24 cellular contexts compared by ENCODE assay signal in the genomic region with DNA sequence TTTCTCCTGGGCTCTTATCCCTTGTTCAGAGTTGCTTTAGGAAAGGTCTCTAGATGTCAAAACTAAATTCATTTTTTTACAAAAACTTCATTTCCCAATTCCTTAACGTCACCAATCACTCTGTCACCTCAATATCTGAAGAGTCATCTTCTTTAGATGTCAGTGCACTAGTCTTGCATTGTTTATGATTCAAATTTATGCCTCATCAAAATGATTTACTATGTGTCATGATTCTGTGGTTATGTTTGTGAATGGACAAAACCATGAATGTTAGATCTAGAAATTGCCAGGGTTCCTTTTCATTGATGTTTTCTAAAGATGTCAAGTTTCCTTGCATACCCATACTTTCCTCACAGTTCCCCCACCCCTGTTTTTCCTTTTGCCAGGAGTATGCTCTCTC. TPM values are rescaled to one million over a fixed set of nuclear protein-coding genes. Genes with fewer than 3 reads are reported as not detected.
A peak's percentile ranks its signal among the peaks of the same experiment; 100 is the strongest.
DNase-seq lines count a peak whose midpoint lies in the region; ATAC-seq and TF ChIP-seq lines count a peak whose summit lies in the region.
"Had no signal": no experiment of that assay in that cellular context is flagged by ENCODE, and none has a peak within 500 bp of the region (broad histone marks: within the 10 kb centered on the region; RNA-seq: fewer than 3 reads in every experiment).

No MANE protein-coding gene starts in this region.

- DNase-seq in activated CD4-positive, alpha-beta T cell treated with anti-CD3 and anti-CD28 coated beads for 36 hours = no peak
- no peak for DNase-seq in activated CD4-positive, alpha-beta T cell treated with anti-CD3 and anti-CD28 coated beads, Interleukin-2, amount 50 U/mL, for 4 hours
- DNase-seq in HFFc6 (peak; percentile 60), foreskin fibroblast (peak; percentile 21 to 24), cerebellar nuclear complex (lab: John Stamatoyannopoulos, UW) (no peak), HT-29 (ENCODE audit: low spot score) (no peak), left lobe of liver (ENCODE audit: low spot score) (no peak)
- DNase-seq in activated CD8-positive, alpha-beta T cell treated with anti-CD3 and anti-CD28 coated beads for 36 hours = no peak
- DNase-seq: activated naive CD4-positive, alpha-beta T cell treated with anti-CD3 and anti-CD28 coated beads, Interleukin-2, amount 10 ng/mL, durations not matched to agents 7 days and 5 days; AML-193; anterior cingulate cortex; CD4-positive, alpha-beta memory T cell; central memory CD4-positive, alpha-beta T cell; foreskin melanocyte; GDM1; left lung; naive thymus-derived CD4-positive, alpha-beta T cell; NCI-H1092; NCI-H187 treated with DMSO at 0.1 percent for 48 hours; NCI-H526; occipital lobe; trophoblast cell; WERI-Rb-1 had no signal

- no peaks in the 10 kb centered on the region for H3K9me3 Mint-ChIP-seq in activated CD4-positive, alpha-beta T cell treated with anti-CD3 and anti-CD28 coated beads for 36 hours (ENCODE audit: low read depth)
- no peaks in the 10 kb centered on the region for H3K9me3 Mint-ChIP-seq in HFFc6
- no peaks in the 10 kb centered on the region for H3K9me3 Mint-ChIP-seq in activated CD8-positive, alpha-beta T cell treated with anti-CD3 and anti-CD28 coated beads for 36 hours
- H3K9me3 Mint-ChIP-seq: activated naive CD4-positive, alpha-beta T cell treated with anti-CD3 and anti-CD28 coated beads, Interleukin-2, amount 10 ng/mL, durations not matched to agents 7 days and 5 days; CD4-positive, alpha-beta memory T cell; naive thymus-derived CD4-positive, alpha-beta T cell; T-helper 2 cell treated with Interferon-gamma antibody and Interleukin-4, amounts not matched to agents 5 μg/mL and 100 μg/mL, for 36 hours had no signal

- peak; percentile 33 for ATAC-seq in activated CD4-positive, alpha-beta T cell treated with anti-CD3 and anti-CD28 coated beads for 36 hours
- ATAC-seq in activated CD8-positive, alpha-beta T cell treated with anti-CD3 and anti-CD28 coated beads for 36 hours = peak; percentile 45
- ATAC-seq in left lobe of liver = no peak
- ATAC-seq: left lung; naive thymus-derived CD4-positive, alpha-beta T cell had no signal

- H3K27me3 Mint-ChIP-seq in activated CD4-positive, alpha-beta T cell treated with anti-CD3 and anti-CD28 coated beads for 36 hours = no peaks in the 10 kb centered on the region
- no peaks in the 10 kb centered on the region for H3K27me3 Mint-ChIP-seq in HFFc6 (ENCODE audit: insufficient read depth)
- H3K27me3 Mint-ChIP-seq in activated CD8-positive, alpha-beta T cell treated with anti-CD3 and anti-CD28 coated beads for 36 hours = no peaks in the 10 kb centered on the region
- H3K27me3 Mint-ChIP-seq: activated naive CD4-positive, alpha-beta T cell treated with anti-CD3 and anti-CD28 coated beads, Interleukin-2, amount 10 ng/mL, durations not matched to agents 7 days and 5 days; CD4-positive, alpha-beta memory T cell; naive thymus-derived CD4-positive, alpha-beta T cell had no signal

- H3K4me3 Mint-ChIP-seq in activated CD4-positive, alpha-beta T cell treated with anti-CD3 and anti-CD28 coated beads for 36 hours = no peak overlapping the region
- no peak overlapping the region for H3K4me3 Mint-ChIP-seq in HFFc6
- H3K4me3 Mint-ChIP-seq in activated CD8-positive, alpha-beta T cell treated with anti-CD3 and anti-CD28 coated beads for 36 hours = no peak overlapping the region
- H3K4me3 Mint-ChIP-seq: activated naive CD4-positive, alpha-beta T cell treated with anti-CD3 and anti-CD28 coated beads, Interleukin-2, amount 10 ng/mL, durations not matched to agents 7 days and 5 days; CD4-positive, alpha-beta memory T cell; naive thymus-derived CD4-positive, alpha-beta T cell; T-helper 2 cell treated with Interferon-gamma antibody and Interleukin-4, amounts not matched to agents 5 μg/mL and 100 μg/mL, for 36 hours had no signal

- peaks cover 6% of the 10 kb centered on the region for H3K4me1 Mint-ChIP-seq in activated CD4-positive, alpha-beta T cell treated with anti-CD3 and anti-CD28 coated beads for 36 hours
- peaks cover 52% of the 10 kb centered on the region for H3K4me1 Mint-ChIP-seq in HFFc6 (ENCODE audit: low read depth)
- peaks cover 4% of the 10 kb centered on the region for H3K4me1 Mint-ChIP-seq in activated CD8-positive, alpha-beta T cell treated with anti-CD3 and anti-CD28 coated beads for 36 hours (ENCODE audit: low read depth)
- H3K4me1 Mint-ChIP-seq: CD4-positive, alpha-beta memory T cell had no signal

- H3K27ac Mint-ChIP-seq in activated CD4-positive, alpha-beta T cell treated with anti-CD3 and anti-CD28 coated beads for 36 hours = no peak overlapping the region
- peak overlapping the region; percentile 19; the same call in 1 of the 2 replicates for H3K27ac Mint-ChIP-seq in HFFc6
- no peak overlapping the region for H3K27ac Mint-ChIP-seq in activated CD8-positive, alpha-beta T cell treated with anti-CD3 and anti-CD28 coated beads for 36 hours
- H3K27ac Mint-ChIP-seq: activated naive CD4-positive, alpha-beta T cell treated with anti-CD3 and anti-CD28 coated beads, Interleukin-2, amount 10 ng/mL, durations not matched to agents 7 days and 5 days; CD4-positive, alpha-beta memory T cell; naive thymus-derived CD4-positive, alpha-beta T cell; T-helper 2 cell treated with Interferon-gamma antibody and Interleukin-4, amounts not matched to agents 5 μg/mL and 100 μg/mL, for 36 hours had no signal

- intact Hi-C loops in activated CD4-positive, alpha-beta T cell treated with anti-CD3 and anti-CD28 coated beads for 36 hours (cut with DNase I, micrococcal nuclease) = no loop called here
- intact Hi-C loops in activated CD8-positive, alpha-beta T cell treated with anti-CD3 and anti-CD28 coated beads for 36 hours (cut with micrococcal nuclease) = no loop called here

- H3K4me3 ChIP-seq in foreskin fibroblast (ENCODE audit: low read depth in 1 of 2, low read length in 2 of 2) = no peak overlapping the region
- H3K4me3 ChIP-seq: left lung had no signal

- CTCF ChIA-PET in activated CD4-positive, alpha-beta T cell treated with anti-CD3 and anti-CD28 coated beads for 36 hours (lab: Charles Lee) = no interaction called here
- CTCF ChIA-PET in activated CD8-positive, alpha-beta T cell treated with anti-CD3 and anti-CD28 coated beads for 36 hours (lab: Charles Lee) = no interaction called here

- peaks cover 23% of the 10 kb centered on the region for H3K36me3 Mint-ChIP-seq in activated CD4-positive, alpha-beta T cell treated with anti-CD3 and anti-CD28 coated beads for 36 hours (ENCODE audit: low read depth)
- H3K36me3 Mint-ChIP-seq in HFFc6 (ENCODE audit: low read depth) = peaks cover 13% of the 10 kb centered on the region
- H3K36me3 Mint-ChIP-seq in activated CD8-positive, alpha-beta T cell treated with anti-CD3 and anti-CD28 coated beads for 36 hours (ENCODE audit: low read depth) = peaks cover 14% of the 10 kb centered on the region

- TF ChIP-seq CTCF in HFFc6 (IDR thresholded peaks at IDR 0.05) (no peak), foreskin fibroblast (IDR thresholded peaks at IDR 0.05; ENCODE audit: low read depth, low read length) (no peak)
- no peak for TF ChIP-seq CTCF in activated CD8-positive, alpha-beta T cell treated with anti-CD3 and anti-CD28 coated beads for 36 hours (IDR thresholded peaks at IDR 0.05)

- POLR2A ChIA-PET in activated CD4-positive, alpha-beta T cell treated with anti-CD3 and anti-CD28 coated beads for 36 hours (lab: Charles Lee) = no interaction called here
- POLR2A ChIA-PET in activated CD8-positive, alpha-beta T cell treated with anti-CD3 and anti-CD28 coated beads for 36 hours (lab: Charles Lee) = no interaction called here

RNA-seq across cellular contexts. Expression of a gene that starts 21.5 kb away (rescaled TPM):
- 10 to 100 TPM; 35.4 to 35.8 TPM for total RNA-seq in activated CD4-positive, alpha-beta T cell treated with anti-CD3 and anti-CD28 coated beads for 36 hours
- total RNA-seq in HFFc6 (2021; fragmentation: NEBNext Ultra II Directional; extraction: Animal tissue kit (Norgen Biotek cat#: 25700)) = 10 to 100 TPM; 19.6 to 29.9 (median 25.4) TPM
- total RNA-seq in activated CD8-positive, alpha-beta T cell treated with anti-CD3 and anti-CD28 coated beads for 36 hours = 10 to 100 TPM; 32.3 to 38.1 TPM
- total RNA-seq in HT-29 (2014; rRNA removed; shearing (Covaris generic)) = 9.6 and 10.8 TPM in 2 replicates
- total RNA-seq in left lobe of liver = 5.0 TPM

RNA-seq across cellular contexts. Expression of a gene that starts 21.7 kb away (rescaled TPM):
- total RNA-seq in activated CD4-positive, alpha-beta T cell treated with anti-CD3 and anti-CD28 coated beads for 36 hours = 10 to 100 TPM; 27.8 TPM
- total RNA-seq in HFFc6 (2021; fragmentation: NEBNext Ultra II Directional; extraction: Animal tissue kit (Norgen Biotek cat#: 25700)) = 10 to 100 TPM; 20.8 to 24.5 (median 22.6) TPM
- total RNA-seq in activated CD8-positive, alpha-beta T cell treated with anti-CD3 and anti-CD28 coated beads for 36 hours = 10 to 100 TPM; 20.5 to 22.9 TPM
- 3.1 and 5.3 TPM in 2 replicates for total RNA-seq in HT-29 (2014; rRNA removed; shearing (Covaris generic))
- total RNA-seq in left lobe of liver = 6.3 TPM

Comparison
In these comparisons a context has a peak if more than half of its experiments do, and no peak if none do; other contexts are left out.
1. DNase-seq: peak in HFFc6 (single experiment) and foreskin fibroblast (2 of 2); none in activated CD4-positive, alpha-beta T cell treated with anti-CD3 and anti-CD28 coated beads for 36 hours (single experiment), activated CD4-positive, alpha-beta T cell treated with anti-CD3 and anti-CD28 coated beads, Interleukin-2, amount 50 U/mL, for 4 hours (0 of 2), activated CD8-positive, alpha-beta T cell treated with anti-CD3 and anti-CD28 coated beads for 36 hours (single experiment), cerebellar nuclear complex (0 of 2), HT-29 (single experiment) and left lobe of liver (single experiment).